ENCODE assay signal across 8 cellular contexts in genomic region chr20:38447251-38447661, GRCh38. TPM values are rescaled to one million over a fixed set of nuclear protein-coding genes. Genes with fewer than 3 reads are reported as not detected.
A peak's percentile ranks its signal among the peaks of the same experiment; 100 is the strongest.
DNase-seq lines count a peak whose midpoint lies in the region.

No MANE protein-coding gene starts in this region.

- H3K9me2 ChIP-seq in Karpas-422 (replicated peaks; ENCODE audit: insufficient read depth, low read length), result no peaks in the 10 kb centered on the region

- DNase-seq in Karpas-422 (peak; percentile 61), HT-29 (ENCODE audit: low spot score) (no peak), ACHN (no peak)
- no peak for DNase-seq in activated effector memory CD4-positive, alpha-beta T cell treated with Interleukin-2 at 50 U/mL for 16 hours
- no peak for DNase-seq in activated CD8-positive, alpha-beta memory T cell treated with anti-CD3 and anti-CD28 coated beads, Interleukin-2, amount 50 U/mL, for 48 hours

- peak overlapping the region; percentile 100 for H3K9ac ChIP-seq in Karpas-422 (ENCODE audit: low read length)

- H3K27me3 ChIP-seq in ACC112 (ENCODE audit: insufficient read depth, low read length) (no peaks in the 10 kb centered on the region), Karpas-422 (ENCODE audit: low read length) (no peaks in the 10 kb centered on the region), muscle layer of duodenum (ENCODE audit: low read depth, low read length) (no peaks in the 10 kb centered on the region)

- H3K36me3 Mint-ChIP-seq in dendritic cell treated with granulocyte-macrophage colony-stimulating factor and Interleukin-4, amounts not matched to agents 40 ng/mL and 50 ng/mL, for 4 days (ENCODE audit: low read depth), result peaks cover 40% of the 10 kb centered on the region

- H2AFZ ChIP-seq in ACC112 (ENCODE audit: low read length, unreplicated experiment), result peak overlapping the region; percentile 87
- no peak overlapping the region for H2AFZ ChIP-seq in Karpas-422 (ENCODE audit: low read length)

- in situ Hi-C loops in ACHN (cut with HindIII; ENCODE audit: low pct_ligation_motif_present, low pct_unique_long_range_greater_than_20kb, low sequenced_read_pairs), result no loop called here

- H3K36me3 ChIP-seq in ACC112 (ENCODE audit: insufficient read depth, low read length) (peaks cover 11% of the 10 kb centered on the region; the same call in 1 of the 2 replicates), Karpas-422 (ENCODE audit: insufficient read depth, low read length) (peaks cover 29% of the 10 kb centered on the region), muscle layer of duodenum (ENCODE audit: control insufficient read depth in 1 of 2, insufficient read depth in 2 of 2, low read length in 2 of 2) (peaks cover 10 to 39% of the 10 kb centered on the region in 2 donors)

- peak overlapping the region; percentile 84 for H3K4me3 Mint-ChIP-seq in dendritic cell treated with granulocyte-macrophage colony-stimulating factor and Interleukin-4, amounts not matched to agents 40 ng/mL and 50 ng/mL, for 4 days

- intact Hi-C loops in dendritic cell treated with granulocyte-macrophage colony-stimulating factor and Interleukin-4, amounts not matched to agents 40 ng/mL and 50 ng/mL, for 4 days (cut with micrococcal nuclease), result no loop called here

- no peaks in the 10 kb centered on the region for H3K9me3 ChIP-seq in Karpas-422 (ENCODE audit: low read length)
- H3K9me3 ChIP-seq in muscle layer of duodenum (ENCODE audit: control insufficient read depth in 1 of 2, low read length in 2 of 2), result no peaks in the 10 kb centered on the region

- H3K27me3 Mint-ChIP-seq in dendritic cell treated with granulocyte-macrophage colony-stimulating factor and Interleukin-4, amounts not matched to agents 40 ng/mL and 50 ng/mL, for 4 days, result peaks cover 9% of the 10 kb centered on the region

- peak overlapping the region; percentile 96 for H3K4me2 ChIP-seq in Karpas-422 (ENCODE audit: low read depth, low read length, poor library complexity, severe bottlenecking)

- H3K9me3 Mint-ChIP-seq in dendritic cell treated with granulocyte-macrophage colony-stimulating factor and Interleukin-4, amounts not matched to agents 40 ng/mL and 50 ng/mL, for 4 days, result no peaks in the 10 kb centered on the region

- peaks cover 29% of the 10 kb centered on the region for H3K4me1 Mint-ChIP-seq in dendritic cell treated with granulocyte-macrophage colony-stimulating factor and Interleukin-4, amounts not matched to agents 40 ng/mL and 50 ng/mL, for 4 days (ENCODE audit: low read depth)

- H3K27ac ChIP-seq in ACC112 (ENCODE audit: low read depth, low read length), result peak overlapping the region; percentile 40; the same call in 1 of the 2 replicates
- H3K27ac ChIP-seq in Karpas-422 (ENCODE audit: low read length), result peak overlapping the region; percentile 94
- H3K27ac ChIP-seq in muscle layer of duodenum (ENCODE audit: low read length), result peak overlapping the region; percentile 54

- peak overlapping the region; percentile 88 for H3K27ac Mint-ChIP-seq in dendritic cell treated with granulocyte-macrophage colony-stimulating factor and Interleukin-4, amounts not matched to agents 40 ng/mL and 50 ng/mL, for 4 days

- H3K79me2 ChIP-seq in ACC112 (ENCODE audit: control insufficient read depth, insufficient read depth, low read length, unreplicated experiment), result peaks cover 4% of the 10 kb centered on the region
- H3K79me2 ChIP-seq in Karpas-422 (ENCODE audit: low read length), result peaks cover 32% of the 10 kb centered on the region

- H3K4me3 ChIP-seq in ACC112 (ENCODE audit: low read depth, low read length) (peak overlapping the region; percentile 99), Karpas-422 (ENCODE audit: low read length) (peak overlapping the region; percentile 99), muscle layer of duodenum (ENCODE audit: low read depth in 1 of 2, low read length in 2 of 2) (peak overlapping the region; percentile 72 to 74)

- H4K20me1 ChIP-seq in Karpas-422 (ENCODE audit: insufficient read depth, low read depth, low read length), result no peaks in the 10 kb centered on the region

- peaks cover 27% of the 10 kb centered on the region for H3K4me1 ChIP-seq in ACC112 (ENCODE audit: control insufficient read depth, insufficient read depth, low read length, unreplicated experiment)
- peaks cover 41% of the 10 kb centered on the region for H3K4me1 ChIP-seq in Karpas-422 (ENCODE audit: low read length)
- H3K4me1 ChIP-seq in muscle layer of duodenum (ENCODE audit: control insufficient read depth in 1 of 2, insufficient read depth in 2 of 2, low read length in 2 of 2), result peaks cover 9 to 14% of the 10 kb centered on the region in 2 donors

RNA-seq across cellular contexts. Expression of gene SNHG17, which starts 12.1 kb away (rescaled TPM):
- total RNA-seq in Karpas-422 (2014; rRNA removed; shearing (Covaris generic); ENCODE audit: low replicate concordance), result 27.3 and 36.4 TPM in 2 replicates
- total RNA-seq in HT-29 (2014; rRNA removed; shearing (Covaris generic)), result 54.7 and 58.4 TPM in 2 replicates

RNA-seq across cellular contexts. Expression of gene RALGAPB, which starts 25.4 kb away (rescaled TPM):
- 27.2 and 58.6 TPM in 2 replicates for total RNA-seq in Karpas-422 (2014; rRNA removed; shearing (Covaris generic); ENCODE audit: low replicate concordance)
- 18.4 and 20.0 TPM in 2 replicates for total RNA-seq in HT-29 (2014; rRNA removed; shearing (Covaris generic))

Comparison
In these comparisons a context has a peak if more than half of its experiments do, and no peak if none do; other contexts are left out.
1. H3K27ac ChIP-seq: peak in every context shown above with its lines; median percentile 94 in Karpas-422; 54 in muscle layer of duodenum; 40 in ACC112.